1 cellular context compared by ENCODE assay signal in the genomic region with DNA sequence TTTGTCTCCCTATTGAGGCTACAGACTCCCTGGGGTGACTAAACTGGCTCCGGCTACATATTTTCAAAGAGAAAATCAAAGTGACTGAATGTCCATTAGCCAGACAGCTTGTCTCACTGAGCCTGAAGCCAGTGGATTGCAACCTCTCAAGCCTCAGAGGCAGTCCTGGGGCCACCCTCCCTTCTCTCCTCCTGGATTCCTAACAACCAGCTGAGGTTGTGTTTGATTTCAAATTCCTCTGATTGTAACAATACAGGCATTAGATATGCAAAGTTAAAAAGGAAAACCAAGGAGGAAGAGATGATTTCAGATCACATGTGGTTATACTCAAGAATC.
TF ChIP-seq lines count a peak whose summit lies in the region.

No MANE protein-coding gene starts in this region.

TF ChIP-seq in GM23338, 12 proteins besides CTCF, POLR2A, EP300 and RAD21 (continued from another document):
- TF ChIP-seq, protein P1, sequence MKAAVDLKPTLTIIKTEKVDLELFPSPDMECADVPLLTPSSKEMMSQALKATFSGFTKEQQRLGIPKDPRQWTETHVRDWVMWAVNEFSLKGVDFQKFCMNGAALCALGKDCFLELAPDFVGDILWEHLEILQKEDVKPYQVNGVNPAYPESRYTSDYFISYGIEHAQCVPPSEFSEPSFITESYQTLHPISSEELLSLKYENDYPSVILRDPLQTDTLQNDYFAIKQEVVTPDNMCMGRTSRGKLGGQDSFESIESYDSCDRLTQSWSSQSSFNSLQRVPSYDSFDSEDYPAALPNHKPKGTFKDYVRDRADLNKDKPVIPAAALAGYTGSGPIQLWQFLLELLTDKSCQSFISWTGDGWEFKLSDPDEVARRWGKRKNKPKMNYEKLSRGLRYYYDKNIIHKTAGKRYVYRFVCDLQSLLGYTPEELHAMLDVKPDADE (IDR thresholded peaks at IDR 0.05) = no peak
- TF ChIP-seq, protein P2, sequence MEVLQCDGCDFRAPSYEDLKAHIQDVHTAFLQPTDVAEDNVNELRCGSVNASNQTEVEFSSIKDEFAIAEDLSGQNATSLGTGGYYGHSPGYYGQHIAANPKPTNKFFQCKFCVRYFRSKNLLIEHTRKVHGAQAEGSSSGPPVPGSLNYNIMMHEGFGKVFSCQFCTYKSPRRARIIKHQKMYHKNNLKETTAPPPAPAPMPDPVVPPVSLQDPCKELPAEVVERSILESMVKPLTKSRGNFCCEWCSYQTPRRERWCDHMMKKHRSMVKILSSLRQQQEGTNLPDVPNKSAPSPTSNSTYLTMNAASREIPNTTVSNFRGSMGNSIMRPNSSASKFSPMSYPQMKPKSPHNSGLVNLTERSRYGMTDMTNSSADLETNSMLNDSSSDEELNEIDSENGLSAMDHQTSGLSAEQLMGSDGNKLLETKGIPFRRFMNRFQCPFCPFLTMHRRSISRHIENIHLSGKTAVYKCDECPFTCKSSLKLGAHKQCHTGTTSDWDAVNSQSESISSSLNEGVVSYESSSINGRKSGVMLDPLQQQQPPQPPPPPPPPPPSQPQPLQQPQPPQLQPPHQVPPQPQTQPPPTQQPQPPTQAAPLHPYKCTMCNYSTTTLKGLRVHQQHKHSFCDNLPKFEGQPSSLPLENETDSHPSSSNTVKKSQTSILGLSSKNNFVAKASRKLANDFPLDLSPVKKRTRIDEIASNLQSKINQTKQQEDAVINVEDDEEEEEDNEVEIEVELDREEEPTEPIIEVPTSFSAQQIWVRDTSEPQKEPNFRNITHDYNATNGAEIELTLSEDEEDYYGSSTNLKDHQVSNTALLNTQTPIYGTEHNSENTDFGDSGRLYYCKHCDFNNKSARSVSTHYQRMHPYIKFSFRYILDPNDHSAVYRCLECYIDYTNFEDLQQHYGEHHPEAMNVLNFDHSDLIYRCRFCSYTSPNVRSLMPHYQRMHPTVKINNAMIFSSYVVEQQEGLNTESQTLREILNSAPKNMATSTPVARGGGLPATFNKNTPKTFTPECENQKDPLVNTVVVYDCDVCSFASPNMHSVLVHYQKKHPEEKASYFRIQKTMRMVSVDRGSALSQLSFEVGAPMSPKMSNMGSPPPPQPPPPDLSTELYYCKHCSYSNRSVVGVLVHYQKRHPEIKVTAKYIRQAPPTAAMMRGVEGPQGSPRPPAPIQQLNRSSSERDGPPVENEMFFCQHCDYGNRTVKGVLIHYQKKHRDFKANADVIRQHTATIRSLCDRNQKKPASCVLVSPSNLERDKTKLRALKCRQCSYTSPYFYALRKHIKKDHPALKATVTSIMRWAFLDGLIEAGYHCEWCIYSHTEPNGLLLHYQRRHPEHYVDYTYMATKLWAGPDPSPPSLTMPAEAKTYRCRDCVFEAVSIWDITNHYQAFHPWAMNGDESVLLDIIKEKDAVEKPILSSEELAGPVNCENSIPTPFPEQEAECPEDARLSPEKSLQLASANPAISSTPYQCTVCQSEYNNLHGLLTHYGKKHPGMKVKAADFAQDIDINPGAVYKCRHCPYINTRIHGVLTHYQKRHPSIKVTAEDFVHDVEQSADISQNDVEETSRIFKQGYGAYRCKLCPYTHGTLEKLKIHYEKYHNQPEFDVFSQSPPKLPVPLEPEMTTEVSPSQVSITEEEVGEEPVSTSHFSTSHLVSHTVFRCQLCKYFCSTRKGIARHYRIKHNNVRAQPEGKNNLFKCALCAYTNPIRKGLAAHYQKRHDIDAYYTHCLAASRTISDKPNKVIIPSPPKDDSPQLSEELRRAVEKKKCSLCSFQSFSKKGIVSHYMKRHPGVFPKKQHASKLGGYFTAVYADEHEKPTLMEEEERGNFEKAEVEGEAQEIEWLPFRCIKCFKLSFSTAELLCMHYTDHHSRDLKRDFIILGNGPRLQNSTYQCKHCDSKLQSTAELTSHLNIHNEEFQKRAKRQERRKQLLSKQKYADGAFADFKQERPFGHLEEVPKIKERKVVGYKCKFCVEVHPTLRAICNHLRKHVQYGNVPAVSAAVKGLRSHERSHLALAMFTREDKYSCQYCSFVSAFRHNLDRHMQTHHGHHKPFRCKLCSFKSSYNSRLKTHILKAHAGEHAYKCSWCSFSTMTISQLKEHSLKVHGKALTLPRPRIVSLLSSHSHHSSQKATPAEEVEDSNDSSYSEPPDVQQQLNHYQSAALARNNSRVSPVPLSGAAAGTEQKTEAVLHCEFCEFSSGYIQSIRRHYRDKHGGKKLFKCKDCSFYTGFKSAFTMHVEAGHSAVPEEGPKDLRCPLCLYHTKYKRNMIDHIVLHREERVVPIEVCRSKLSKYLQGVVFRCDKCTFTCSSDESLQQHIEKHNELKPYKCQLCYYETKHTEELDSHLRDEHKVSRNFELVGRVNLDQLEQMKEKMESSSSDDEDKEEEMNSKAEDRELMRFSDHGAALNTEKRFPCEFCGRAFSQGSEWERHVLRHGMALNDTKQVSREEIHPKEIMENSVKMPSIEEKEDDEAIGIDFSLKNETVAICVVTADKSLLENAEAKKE (CRISPR knock-in tag; IDR thresholded peaks at IDR 0.05) = no peak
- TF ChIP-seq NANOG (IDR thresholded peaks at IDR 0.05; ENCODE audit: borderline replicate concordance) = no peak
- TF ChIP-seq JUNB (IDR thresholded peaks at IDR 0.05; ENCODE audit: unreplicated experiment) = no peak
- no peak for TF ChIP-seq ZNF331 (CRISPR knock-in tag; IDR thresholded peaks at IDR 0.05; ENCODE audit: low read depth)
- TF ChIP-seq POLR2AphosphoS5 (IDR thresholded peaks at IDR 0.05; ENCODE audit: low read depth) = no peak
- no peak for TF ChIP-seq CREB1 (CRISPR knock-in tag; IDR thresholded peaks at IDR 0.05; ENCODE audit: low read depth)
- TF ChIP-seq ZNF114 (CRISPR knock-in tag; IDR thresholded peaks at IDR 0.05) = no peak
- TF ChIP-seq REST (IDR thresholded peaks at IDR 0.05; ENCODE audit: unreplicated experiment) = no peak
